In the genomic region with DNA sequence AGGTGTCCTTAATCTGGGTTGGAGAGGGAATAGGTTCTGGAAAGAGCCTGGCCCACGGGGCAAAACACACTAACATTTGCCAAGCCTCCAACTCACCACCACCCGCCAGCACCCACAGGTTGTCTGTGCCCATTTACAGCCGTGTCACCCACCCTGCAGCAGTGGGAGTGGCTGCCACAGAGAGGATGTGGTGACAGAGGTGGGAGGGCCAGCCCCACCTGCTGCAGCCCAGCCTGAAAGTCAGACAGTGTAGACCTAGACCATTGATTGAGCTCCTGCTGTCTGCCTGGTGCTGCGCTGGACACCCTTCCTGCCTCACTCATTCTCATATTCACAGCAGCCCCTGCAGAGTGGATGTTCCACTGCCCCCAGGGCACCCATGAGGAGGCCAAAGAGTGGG, we compare ENCODE assay signal across 1 cellular context.
TF ChIP-seq lines count a peak whose summit lies in the region.

No MANE protein-coding gene starts in this region.

TF ChIP-seq in HepG2, 621 proteins besides CTCF, POLR2A, EP300 and RAD21 (continued from another document):
- TF ChIP-seq, protein P1, sequence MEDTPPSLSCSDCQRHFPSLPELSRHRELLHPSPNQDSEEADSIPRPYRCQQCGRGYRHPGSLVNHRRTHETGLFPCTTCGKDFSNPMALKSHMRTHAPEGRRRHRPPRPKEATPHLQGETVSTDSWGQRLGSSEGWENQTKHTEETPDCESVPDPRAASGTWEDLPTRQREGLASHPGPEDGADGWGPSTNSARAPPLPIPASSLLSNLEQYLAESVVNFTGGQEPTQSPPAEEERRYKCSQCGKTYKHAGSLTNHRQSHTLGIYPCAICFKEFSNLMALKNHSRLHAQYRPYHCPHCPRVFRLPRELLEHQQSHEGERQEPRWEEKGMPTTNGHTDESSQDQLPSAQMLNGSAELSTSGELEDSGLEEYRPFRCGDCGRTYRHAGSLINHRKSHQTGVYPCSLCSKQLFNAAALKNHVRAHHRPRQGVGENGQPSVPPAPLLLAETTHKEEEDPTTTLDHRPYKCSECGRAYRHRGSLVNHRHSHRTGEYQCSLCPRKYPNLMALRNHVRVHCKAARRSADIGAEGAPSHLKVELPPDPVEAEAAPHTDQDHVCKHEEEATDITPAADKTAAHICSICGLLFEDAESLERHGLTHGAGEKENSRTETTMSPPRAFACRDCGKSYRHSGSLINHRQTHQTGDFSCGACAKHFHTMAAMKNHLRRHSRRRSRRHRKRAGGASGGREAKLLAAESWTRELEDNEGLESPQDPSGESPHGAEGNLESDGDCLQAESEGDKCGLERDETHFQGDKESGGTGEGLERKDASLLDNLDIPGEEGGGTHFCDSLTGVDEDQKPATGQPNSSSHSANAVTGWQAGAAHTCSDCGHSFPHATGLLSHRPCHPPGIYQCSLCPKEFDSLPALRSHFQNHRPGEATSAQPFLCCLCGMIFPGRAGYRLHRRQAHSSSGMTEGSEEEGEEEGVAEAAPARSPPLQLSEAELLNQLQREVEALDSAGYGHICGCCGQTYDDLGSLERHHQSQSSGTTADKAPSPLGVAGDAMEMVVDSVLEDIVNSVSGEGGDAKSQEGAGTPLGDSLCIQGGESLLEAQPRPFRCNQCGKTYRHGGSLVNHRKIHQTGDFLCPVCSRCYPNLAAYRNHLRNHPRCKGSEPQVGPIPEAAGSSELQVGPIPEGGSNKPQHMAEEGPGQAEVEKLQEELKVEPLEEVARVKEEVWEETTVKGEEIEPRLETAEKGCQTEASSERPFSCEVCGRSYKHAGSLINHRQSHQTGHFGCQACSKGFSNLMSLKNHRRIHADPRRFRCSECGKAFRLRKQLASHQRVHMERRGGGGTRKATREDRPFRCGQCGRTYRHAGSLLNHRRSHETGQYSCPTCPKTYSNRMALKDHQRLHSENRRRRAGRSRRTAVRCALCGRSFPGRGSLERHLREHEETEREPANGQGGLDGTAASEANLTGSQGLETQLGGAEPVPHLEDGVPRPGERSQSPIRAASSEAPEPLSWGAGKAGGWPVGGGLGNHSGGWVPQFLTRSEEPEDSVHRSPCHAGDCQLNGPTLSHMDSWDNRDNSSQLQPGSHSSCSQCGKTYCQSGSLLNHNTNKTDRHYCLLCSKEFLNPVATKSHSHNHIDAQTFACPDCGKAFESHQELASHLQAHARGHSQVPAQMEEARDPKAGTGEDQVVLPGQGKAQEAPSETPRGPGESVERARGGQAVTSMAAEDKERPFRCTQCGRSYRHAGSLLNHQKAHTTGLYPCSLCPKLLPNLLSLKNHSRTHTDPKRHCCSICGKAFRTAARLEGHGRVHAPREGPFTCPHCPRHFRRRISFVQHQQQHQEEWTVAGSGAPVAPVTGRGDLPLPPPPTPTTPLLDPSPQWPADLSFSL (CRISPR knock-in tag; IDR thresholded peaks at IDR 0.05), result no peak
- TF ChIP-seq POGZ (CRISPR knock-in tag; IDR thresholded peaks at IDR 0.05), result no peak
- TF ChIP-seq ZMYM4 (CRISPR knock-in tag; IDR thresholded peaks at IDR 0.05), result no peak
